Comparison of ENCODE assay signal across 8 cellular contexts in the genomic region with DNA sequence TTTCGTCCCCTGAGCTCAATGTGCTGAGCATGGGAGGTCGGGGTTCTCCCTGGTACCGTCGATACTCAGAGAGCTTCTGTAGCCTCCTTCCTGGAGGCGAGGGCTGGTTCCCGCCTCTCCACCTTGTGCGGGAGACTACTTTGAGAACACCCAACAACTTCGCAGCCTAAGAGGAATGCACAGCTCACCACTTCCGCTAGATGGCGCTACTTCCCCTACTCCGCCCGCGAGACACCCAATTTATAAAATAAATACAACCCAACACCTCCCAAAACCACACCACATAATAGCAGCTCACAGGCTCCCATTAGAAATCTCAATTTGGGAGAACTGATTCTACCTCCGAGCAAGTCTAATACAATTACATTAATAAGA. TPM values are rescaled to one million over a fixed set of nuclear protein-coding genes. Genes with fewer than 3 reads are reported as not detected.
DNase-seq lines count a peak whose midpoint lies in the region; ATAC-seq and TF ChIP-seq lines count a peak whose summit lies in the region.

No MANE protein-coding gene starts in this region.

- CTCF ChIA-PET in AG04449 (lab: Yijun Ruan, JAX): interaction anchor here (0.7 to 3.3 kb wide), 33 partner anchors 9 to 1236 kb away, joined by 3 to 64 read pairs (median 4); no protein-coding TSS in a partner anchor

- H3K27ac ChIP-seq in temporal lobe (ENCODE audit: low read depth, low read length): peak overlapping the region; percentile 13

- TF ChIP-seq CTCF in AG04449 (IDR thresholded peaks at IDR 0.05; ENCODE audit: insufficient read depth, low read length, missing control alignments): peak; percentile 76

- no peak overlapping the region for H3K4me3 ChIP-seq in AG04449 (ENCODE audit: low read depth, low read length)

- DNase-seq in AG04449 (ENCODE audit: low read depth, low spot score): no peak
- peak; percentile 73 for DNase-seq in HuH-7 (ENCODE audit: low spot score)
- DNase-seq in RKO (ENCODE audit: low spot score): peak; percentile 16
- DNase-seq in activated gamma-delta T cell treated with anti-CD3 and anti-CD28 coated beads, Interleukin-2, amount 50 U/mL, for 16 hours (ENCODE audit: low read depth): peak; percentile 61
- peak; percentile 65 for DNase-seq in globus pallidus (ENCODE audit: low spot score)
- peak in 45 of 56 donors; percentile 13 to 85 (median 44) for DNase-seq in nucleus accumbens (lab: John Stamatoyannopoulos, UW)

- peak; percentile 67 for ATAC-seq in GM18868 (IDR thresholded peaks at IDR 0.05; ENCODE audit: unreplicated experiment)

- POLR2A ChIA-PET in AG04449 (lab: Yijun Ruan, JAX): no interaction called here

RNA-seq across cellular contexts. Expression of a gene that starts 1.2 kb away (rescaled TPM):
- 16.2 TPM for total RNA-seq in temporal lobe
